In the genomic region with DNA sequence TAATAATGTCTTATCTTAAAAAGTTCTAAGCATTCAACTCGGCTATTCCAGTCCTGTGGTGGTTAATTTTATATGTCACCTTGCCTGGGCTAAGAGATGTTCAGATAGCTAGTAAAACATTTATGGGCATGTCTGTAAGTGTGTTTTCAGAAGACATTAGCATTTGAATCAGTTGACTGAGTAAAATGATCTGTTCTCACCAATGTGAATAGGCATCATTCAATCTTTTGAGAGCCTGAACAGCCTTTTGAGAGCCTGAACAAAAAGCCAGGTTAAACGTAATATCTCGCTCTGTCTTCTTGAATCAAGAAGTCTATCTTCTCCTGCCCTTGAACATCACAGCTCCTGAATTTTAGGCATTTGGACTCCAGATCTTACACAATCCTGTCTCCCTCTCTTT, we compare ENCODE assay signal across 19 cellular contexts.
DNase-seq lines count a peak whose midpoint lies in the region; ATAC-seq and TF ChIP-seq lines count a peak whose summit lies in the region.
"Had no signal": no experiment of that assay in that cellular context is flagged by ENCODE, and none has a peak within 500 bp of the region (broad histone marks: within the 10 kb centered on the region; RNA-seq: fewer than 3 reads in every experiment).

No MANE protein-coding gene starts in this region.

- no peak overlapping the region for H3K4me3 ChIP-seq in LNCaP clone FGC (ENCODE audit: low read depth, low read length)
- H3K4me3 ChIP-seq: MG63, Peyer's patch had no signal

- ATAC-seq in GM21717 (IDR thresholded peaks at IDR 0.05; ENCODE audit: unreplicated experiment) (no peak), HG02981 (IDR thresholded peaks at IDR 0.05; ENCODE audit: unreplicated experiment) (no peak)
- ATAC-seq: SK-N-SH treated with all-trans-retinoic acid at 6 μM for 48 hours had no signal

- TF ChIP-seq CTCF in LNCaP clone FGC (IDR thresholded peaks at IDR 0.05; ENCODE audit: control insufficient read depth, extremely low read depth, insufficient read depth) = no peak

- DNase-seq in DMS153 (lab: John Stamatoyannopoulos, UW) (peak; percentile 25), LNCaP clone FGC (ENCODE audit: low read depth) (peak; percentile 10), NCI-H2029 treated with DMSO at 0.1 percent for 48 hours (lab: John Stamatoyannopoulos, UW) (peak; percentile 58), NCI-H345 treated with DMSO at 0.1 percent for 48 hours (lab: John Stamatoyannopoulos, UW; ENCODE audit: unreplicated experiment) (peak; percentile 16), AML-193 (lab: John Stamatoyannopoulos, UW) (no peak)
- DNase-seq in stimulated activated CD4-positive, alpha-beta T cell treated with anti-CD3 and anti-CD28 coated beads, Interleukin-2, amount 100 ng/mL, for 24 hours = no peak
- DNase-seq: EL, GF-D8, HCEC 1CT, Kasumi-1, MG63, NCI-H1048, NCI-H1694, NCI-H510A treated with DMSO at 0.1 percent for 48 hours, NCI-H774, Peyer's patch had no signal

Comparison
In these comparisons a context has a peak if more than half of its experiments do, and no peak if none do; other contexts are left out.
1. DNase-seq: peak in DMS153 (single experiment), LNCaP clone FGC (single experiment), NCI-H2029 treated with DMSO at 0.1 percent for 48 hours (single experiment) and NCI-H345 treated with DMSO at 0.1 percent for 48 hours (single experiment); none in AML-193 (0 of 2) and stimulated activated CD4-positive, alpha-beta T cell treated with anti-CD3 and anti-CD28 coated beads, Interleukin-2, amount 100 ng/mL, for 24 hours (0 of 2).